In the genomic region with DNA sequence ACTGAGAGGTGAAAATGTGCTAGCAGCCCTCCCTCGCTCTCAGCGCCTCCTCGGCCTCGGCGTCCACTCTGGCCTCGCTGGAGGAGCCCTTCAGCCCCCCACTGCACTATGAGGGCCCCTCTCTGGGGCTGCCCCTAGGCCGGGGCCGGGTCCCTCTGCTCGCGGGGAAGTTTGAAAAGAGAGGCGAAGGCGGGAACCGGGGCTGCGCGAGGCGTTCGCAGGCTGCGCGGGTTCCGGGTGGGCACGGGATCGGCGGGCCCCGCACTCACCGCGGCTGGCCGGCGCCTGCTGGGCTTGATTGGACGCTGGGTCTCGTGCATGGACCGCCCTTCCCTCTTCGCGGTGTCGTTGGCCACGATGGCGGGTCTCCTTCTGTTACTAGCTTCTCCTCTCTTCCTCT, we compare ENCODE assay signal across 29 cellular contexts. TPM values are rescaled to one million over a fixed set of nuclear protein-coding genes. Genes with fewer than 3 reads are reported as not detected.
"Had no signal": no experiment of that assay in that cellular context is flagged by ENCODE, and none has a peak within 500 bp of the region (broad histone marks: within the 10 kb centered on the region; RNA-seq: fewer than 3 reads in every experiment).

No MANE protein-coding gene starts in this region.

- H3K4me3 ChIP-seq: coronary artery, dorsolateral prefrontal cortex, esophagus squamous epithelium, gastrocnemius medialis, heart right ventricle, left lung, lower lobe of right lung, mucosa of descending colon had no signal

- H3K9me3 ChIP-seq: esophagus squamous epithelium, gastrocnemius medialis, heart right ventricle, lower lobe of right lung, mucosa of descending colon had no signal

- H3K4me1 Mint-ChIP-seq: mesothelial cell of epicardium had no signal

- H3K4me3 Mint-ChIP-seq: mesothelial cell of epicardium had no signal

- DNase-seq: dermis blood vessel endothelial cell; dorsolateral prefrontal cortex; effector CD4-positive, alpha-beta T cell; effector memory CD4-positive, alpha-beta T cell; erythroblast; esophagus squamous epithelium; foreskin fibroblast; foreskin melanocyte; gastrocnemius medialis; glutamatergic neuron; head of caudate nucleus; heart right ventricle; hippocampal formation; left cardiac atrium; left lung; left ventricle myocardium superior; lower lobe of right lung; mesenchymal stem cell; mucosa of descending colon had no signal

- H3K4me1 ChIP-seq: esophagus squamous epithelium, gastrocnemius medialis, heart right ventricle, left lung, lower lobe of right lung had no signal

- H3K27ac Mint-ChIP-seq: mesothelial cell of epicardium had no signal

- H3K27ac ChIP-seq: coronary artery, dorsolateral prefrontal cortex, epithelial cell of prostate, esophagus squamous epithelium, gastrocnemius medialis, heart right ventricle, left lung, lower lobe of right lung had no signal

- H3K27me3 ChIP-seq: gastrocnemius medialis had no signal

- H3K36me3 ChIP-seq: esophagus squamous epithelium, gastrocnemius medialis, heart right ventricle, left lung, lower lobe of right lung had no signal

- ATAC-seq: esophagus mucosa, gastrocnemius medialis, heart right ventricle, left cardiac atrium, left lung, left ventricle myocardium superior, lower lobe of right lung, mucosa of descending colon had no signal

RNA-seq across cellular contexts. Expression of a gene that starts 29.3 kb away (rescaled TPM):
- total RNA-seq: dermis blood vessel endothelial cell, endothelial cell of umbilical vein, esophagus mucosa, esophagus squamous epithelium, glomerular endothelial cell, kidney epithelial cell, lower lobe of right lung, lung microvascular endothelial cell, mesothelial cell of epicardium, myocyte had no signal
- polyA plus RNA-seq: endothelial cell of umbilical vein, keratinocyte had no signal
